30 cellular contexts compared by ENCODE assay signal in the genomic region with DNA sequence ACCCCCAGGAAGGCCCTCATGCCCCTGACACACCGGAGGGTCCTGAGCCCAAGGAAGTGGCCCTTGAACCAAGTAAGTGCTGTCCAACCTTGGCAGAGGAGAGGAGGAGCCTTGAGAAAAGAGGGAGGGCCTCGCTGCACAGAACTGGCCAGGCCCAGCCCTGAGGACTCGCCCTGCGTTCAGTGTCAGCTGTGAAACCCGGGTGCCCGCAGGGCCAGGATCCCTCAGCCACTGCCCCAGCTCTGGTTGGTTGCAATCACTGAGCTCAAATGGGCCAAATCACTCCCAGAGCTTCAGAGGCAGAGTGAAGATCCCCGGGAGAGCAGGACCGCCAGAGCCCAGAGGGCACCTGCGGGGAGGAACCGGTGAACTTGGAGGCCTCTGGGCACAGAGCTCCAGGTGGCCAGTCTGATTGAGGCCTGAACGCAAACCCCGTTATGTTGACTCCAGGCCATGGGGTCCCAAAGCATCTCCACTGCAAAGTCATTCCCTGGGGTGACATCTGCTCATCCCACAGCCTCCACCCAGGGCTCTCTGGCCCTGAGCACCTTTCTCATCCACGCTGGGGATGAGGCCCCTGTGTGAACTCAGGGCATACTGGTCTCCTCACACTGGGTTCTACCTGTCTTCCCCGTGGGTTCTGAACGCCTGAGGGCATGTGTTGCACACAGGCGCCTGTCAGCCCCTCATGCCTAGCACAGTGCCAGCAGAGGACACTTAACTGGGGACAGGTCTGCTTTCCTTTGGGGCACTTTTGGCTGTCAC. TPM values are rescaled to one million over a fixed set of nuclear protein-coding genes. Genes with fewer than 3 reads are reported as not detected.
"Had no signal": no experiment of that assay in that cellular context is flagged by ENCODE, and none has a peak within 500 bp of the region (broad histone marks: within the 10 kb centered on the region; RNA-seq: fewer than 3 reads in every experiment).

No MANE protein-coding gene starts in this region.

- H3K4me1 Mint-ChIP-seq: nephron had no signal

- H3K4me3 Mint-ChIP-seq: naive thymus-derived CD4-positive, alpha-beta T cell; nephron; neural progenitor cell had no signal

- H3K4me1 ChIP-seq: gastrocnemius medialis, left lung, psoas muscle, uterus had no signal

- DNase-seq: cerebellar nuclear complex; effector CD4-positive, alpha-beta T cell; foreskin fibroblast; gastrocnemius medialis; heart left ventricle; left cardiac atrium; mammary epithelial cell; mesendoderm; midbrain; naive thymus-derived CD4-positive, alpha-beta T cell; nucleus accumbens; ovary; psoas muscle; stimulated activated CD4-positive, alpha-beta T cell treated with anti-CD3 and anti-CD28 coated beads, Interleukin-15, amount 100 ng/mL, for 24 hours; stimulated activated CD4-positive, alpha-beta T cell treated with anti-CD3 and anti-CD28 coated beads, Interleukin-2, amount 100 ng/mL, for 48 hours; stimulated activated naive CD4-positive, alpha-beta T cell treated with Interleukin-2 at 50 U/mL for 16 hours; upper lobe of left lung; uterus had no signal

- H3K36me3 ChIP-seq: gastrocnemius medialis, heart left ventricle, left lung, neural progenitor cell, ovary, thoracic aorta, tibial nerve, upper lobe of left lung, uterus had no signal

- ATAC-seq: gastrocnemius medialis; heart left ventricle; left cardiac atrium; left lung; naive thymus-derived CD4-positive, alpha-beta T cell; psoas muscle; right cardiac atrium had no signal

- H3K27ac Mint-ChIP-seq: naive thymus-derived CD4-positive, alpha-beta T cell; nephron; neural progenitor cell had no signal

- H3K9me3 ChIP-seq: ovary, uterus had no signal

- H3K27ac ChIP-seq: dorsolateral prefrontal cortex, gastrocnemius medialis, heart left ventricle, hepatocyte, left lung, neural progenitor cell, ovary, psoas muscle, skin epidermis, thoracic aorta, tibial nerve, upper lobe of left lung, uterus had no signal

- H3K4me3 ChIP-seq: dorsolateral prefrontal cortex, gastrocnemius medialis, heart left ventricle, hepatocyte, left lung, neural progenitor cell, ovary, psoas muscle, skin epidermis, thoracic aorta, tibial nerve, upper lobe of left lung, uterus had no signal

- H3K27me3 ChIP-seq: ovary had no signal

RNA-seq across cellular contexts. Expression of gene GBX2, which starts 11.9 kb away (rescaled TPM):
- total RNA-seq: gastrocnemius medialis; hepatocyte; left cardiac atrium; left lung; mucosa of gallbladder; naive thymus-derived CD4-positive, alpha-beta T cell; ovary; psoas muscle; renal cortical epithelial cell; right cardiac atrium; thoracic aorta; tibial nerve; upper lobe of left lung; uterus had no signal
- polyA plus RNA-seq: esophagus; mammary epithelial cell; naive thymus-derived CD4-positive, alpha-beta T cell; ovary; psoas muscle; right cardiac atrium had no signal
